9 cellular contexts compared by ENCODE assay signal in genomic region chr12:108839011-108839889, GRCh38. TPM values are rescaled to one million over a fixed set of nuclear protein-coding genes. Genes with fewer than 3 reads are reported as not detected.
DNase-seq lines count a peak whose midpoint lies in the region; ATAC-seq and TF ChIP-seq lines count a peak whose summit lies in the region.
"Had no signal": no experiment of that assay in that cellular context is flagged by ENCODE, and none has a peak within 500 bp of the region (broad histone marks: within the 10 kb centered on the region; RNA-seq: fewer than 3 reads in every experiment).

No MANE protein-coding gene starts in this region.

- peak overlapping the region; percentile 1 for H3K9ac ChIP-seq in SK-N-MC (ENCODE audit: insufficient read length)
- H3K9ac ChIP-seq in trophoblast cell (ENCODE audit: low read length), result peak overlapping the region; percentile 6

- H2BK120ac ChIP-seq in trophoblast cell (ENCODE audit: insufficient read depth, low read length, poor library complexity), result peak overlapping the region; percentile 94

- H3K27ac ChIP-seq in CD4-positive, CD25-positive, alpha-beta regulatory T cell (ENCODE audit: insufficient read depth, low read length, poor library complexity, severe bottlenecking), result peak overlapping the region; percentile 77
- H3K27ac ChIP-seq in SK-N-MC, result peak overlapping the region; percentile 75
- H3K27ac ChIP-seq in esophagus squamous epithelium, result peak overlapping the region; percentile 84 to 94 (median 88)
- H3K27ac ChIP-seq in trophoblast cell (ENCODE audit: low read depth, low read length), result peak overlapping the region; percentile 96
- H3K27ac ChIP-seq: VCaP had no signal

- peak overlapping the region; percentile 73 for H3K4ac ChIP-seq in trophoblast cell (ENCODE audit: low read depth, low read length)

- H3K27me3 Mint-ChIP-seq in CD4-positive, CD25-positive, alpha-beta regulatory T cell, result no peaks in the 10 kb centered on the region

- ATAC-seq in CD4-positive, CD25-positive, alpha-beta regulatory T cell (ENCODE audit: low read depth in 2 of 2), result no peak
- ATAC-seq in HG03457 (IDR thresholded peaks at IDR 0.05; ENCODE audit: unreplicated experiment) (no peak), HG03565 (IDR thresholded peaks at IDR 0.05; ENCODE audit: unreplicated experiment) (no peak)

- H4K8ac ChIP-seq in trophoblast cell (ENCODE audit: low read depth, low read length), result peak overlapping the region; percentile 79

- intact Hi-C loops in esophagus squamous epithelium (cut with DNase I), result no loop called here

- no peak for TF ChIP-seq POLR2A in esophagus squamous epithelium (IDR thresholded peaks at IDR 0.05)

- no peak overlapping the region for H3K23ac ChIP-seq in trophoblast cell (ENCODE audit: low read length)

- H3K36me3 ChIP-seq in CD4-positive, CD25-positive, alpha-beta regulatory T cell (ENCODE audit: control insufficient read depth, insufficient read depth, low read length), result peaks cover 13% of the 10 kb centered on the region
- H3K36me3 ChIP-seq in SK-N-MC (ENCODE audit: insufficient read depth, low read length), result peaks cover 49% of the 10 kb centered on the region
- peaks cover 0 to 11% (median 0%) of the 10 kb centered on the region in 3 donors for H3K36me3 ChIP-seq in esophagus squamous epithelium
- peaks cover 28 to 34% of the 10 kb centered on the region in 2 experiments for H3K36me3 ChIP-seq in trophoblast cell (ENCODE audit: control insufficient read depth in 1 of 2, insufficient read depth in 2 of 2, low read length in 2 of 2)

- no peak for DNase-seq in CD4-positive, CD25-positive, alpha-beta regulatory T cell
- DNase-seq in SK-N-MC (ENCODE audit: low read depth, low spot score), result no peak
- no peak for DNase-seq in esophagus squamous epithelium (lab: John Stamatoyannopoulos, UW)
- no peak for DNase-seq in trophoblast cell
- DNase-seq in inferior parietal cortex (ENCODE audit: extremely low spot score), result no peak
- no peak for DNase-seq in HuH-7 (ENCODE audit: low spot score)

- peak overlapping the region; percentile 90 for H4K91ac ChIP-seq in trophoblast cell (ENCODE audit: low read depth, low read length)

- H3K4me3 Mint-ChIP-seq in CD4-positive, CD25-positive, alpha-beta regulatory T cell, result peak overlapping the region in 3 of 4 donors; percentile 13 to 74 (median 53)

- H2AFZ ChIP-seq in trophoblast cell (ENCODE audit: insufficient read depth, low read length, poor library complexity), result peak overlapping the region; percentile 37

- H3K27ac Mint-ChIP-seq in CD4-positive, CD25-positive, alpha-beta regulatory T cell, result peak overlapping the region; percentile 76 to 95 (median 91)

- no peaks in the 10 kb centered on the region for H3K9me3 ChIP-seq in CD4-positive, CD25-positive, alpha-beta regulatory T cell (ENCODE audit: control insufficient read depth in 2 of 2, low read length in 2 of 2)
- H3K9me3 ChIP-seq in SK-N-MC (ENCODE audit: low read depth, low read length) (no peaks in the 10 kb centered on the region), esophagus squamous epithelium (no peaks in the 10 kb centered on the region), trophoblast cell (ENCODE audit: insufficient read depth, low read depth, low read length) (no peaks in the 10 kb centered on the region)

- peaks cover 14% of the 10 kb centered on the region for H3K79me2 ChIP-seq in trophoblast cell (ENCODE audit: control insufficient read depth, insufficient read depth, low read length, poor library complexity)

- no peaks in the 10 kb centered on the region for H3K9me3 Mint-ChIP-seq in CD4-positive, CD25-positive, alpha-beta regulatory T cell

- peaks cover 29% of the 10 kb centered on the region for H3K4me1 ChIP-seq in CD4-positive, CD25-positive, alpha-beta regulatory T cell (ENCODE audit: control insufficient read depth, insufficient read depth, low read length, poor library complexity, severe bottlenecking)
- H3K4me1 ChIP-seq in esophagus squamous epithelium, result peaks cover 48 to 97% (median 64%) of the 10 kb centered on the region in 3 donors
- H3K4me1 ChIP-seq in trophoblast cell (ENCODE audit: control insufficient read depth in 1 of 2, insufficient read depth in 2 of 2, low read length in 2 of 2), result peaks cover 29 to 54% of the 10 kb centered on the region in 2 experiments

- H3K36me3 Mint-ChIP-seq in CD4-positive, CD25-positive, alpha-beta regulatory T cell, result peaks cover 15% of the 10 kb centered on the region

- peaks cover 43% of the 10 kb centered on the region for H3K79me1 ChIP-seq in trophoblast cell (ENCODE audit: low read length)

- peak overlapping the region; percentile 93 for H2BK5ac ChIP-seq in trophoblast cell (ENCODE audit: low read depth, low read length, poor library complexity)

- no peaks in the 10 kb centered on the region for H3K27me3 ChIP-seq in CD4-positive, CD25-positive, alpha-beta regulatory T cell (ENCODE audit: control insufficient read depth, insufficient read depth, low read length)
- H3K27me3 ChIP-seq in esophagus squamous epithelium (no peaks in the 10 kb centered on the region), trophoblast cell (ENCODE audit: insufficient read depth, low read length) (no peaks in the 10 kb centered on the region)

- peak overlapping the region; percentile 45 for H3K4me3 ChIP-seq in CD4-positive, CD25-positive, alpha-beta regulatory T cell (ENCODE audit: low read depth, low read length)
- H3K4me3 ChIP-seq in SK-N-MC (no peak overlapping the region), esophagus squamous epithelium (no peak overlapping the region), trophoblast cell (ENCODE audit: low read depth, low read length) (no peak overlapping the region)

- peak overlapping the region; percentile 93 for H3K18ac ChIP-seq in trophoblast cell (ENCODE audit: low read length)

- peak overlapping the region; percentile 58 for H4K12ac ChIP-seq in trophoblast cell (ENCODE audit: low read depth, low read length)

- no peak for TF ChIP-seq CTCF in esophagus squamous epithelium (IDR thresholded peaks at IDR 0.05)

- WGBS in esophagus squamous epithelium, 2 donors, result 30 to 40% methylated on average over 4 to 5 of the region's 6 CpGs
- WGBS in trophoblast cell (ENCODE audit: extremely low coverage, insufficient coverage, insufficient read length), result no CpG with 5 or more reads among the region's 6 CpGs

- peak overlapping the region; percentile 90 for H2AK5ac ChIP-seq in trophoblast cell (ENCODE audit: low read length)

- H3K4me2 ChIP-seq in trophoblast cell (ENCODE audit: low read length), result no peak overlapping the region

- peak overlapping the region; percentile 95 for H2BK12ac ChIP-seq in trophoblast cell (ENCODE audit: low read length)

- H3K14ac ChIP-seq in trophoblast cell (ENCODE audit: low read length), result peak overlapping the region; percentile 95

- peaks cover 12 to 60% (median 37%) of the 10 kb centered on the region in 4 donors for H3K4me1 Mint-ChIP-seq in CD4-positive, CD25-positive, alpha-beta regulatory T cell

RNA-seq across cellular contexts. Expression of gene SSH1, which starts 18.1 kb away (rescaled TPM):
- total RNA-seq in CD4-positive, CD25-positive, alpha-beta regulatory T cell, result 32.5 TPM
- polyA plus RNA-seq in CD4-positive, CD25-positive, alpha-beta regulatory T cell, result 1 to 10 TPM; 5.7 to 8.2 (median 6.9) TPM
- 10 to 100 TPM; 10.1 to 25.5 (median 12.6) TPM for total RNA-seq in esophagus squamous epithelium
- polyA plus RNA-seq in trophoblast cell (2013), result 28.2 and 30.2 TPM in 2 replicates

RNA-seq across cellular contexts. Expression of gene DAO, which starts 40.6 kb away (rescaled TPM):
- total RNA-seq in CD4-positive, CD25-positive, alpha-beta regulatory T cell, result not detected
- polyA plus RNA-seq in CD4-positive, CD25-positive, alpha-beta regulatory T cell, result not detected
- total RNA-seq in esophagus squamous epithelium, result not detected
- 0.45 and 0.68 TPM in 2 replicates for polyA plus RNA-seq in trophoblast cell (2013)
